2 cellular contexts compared by ENCODE assay signal in genomic region chr12:10967409-10967808, GRCh38.
TF ChIP-seq lines count a peak whose summit lies in the region.

No MANE protein-coding gene starts in this region.

TF ChIP-seq in SK-N-SH, 30 proteins besides CTCF, POLR2A, EP300 and RAD21 (continued from another document):
- TF ChIP-seq PBX3 (IDR thresholded peaks at IDR 0.05) (no peak), GATA2 (CRISPR knock-in tag; IDR thresholded peaks at IDR 0.05) (no peak), RFX5 (IDR thresholded peaks at IDR 0.05; ENCODE audit: low read length) (no peak), ZBTB33 (IDR thresholded peaks at IDR 0.05; ENCODE audit: borderline replicate concordance, low read depth) (no peak), EZH2phosphoT487 (IDR thresholded peaks at IDR 0.05; ENCODE audit: borderline replicate concordance, low read depth) (no peak)

TF ChIP-seq in SK-N-SH treated with all-trans-retinoic acid at 6 μM for 48 hours, 23 proteins besides CTCF, POLR2A, EP300 and RAD21 (continued from another document):
- TF ChIP-seq TSHZ2 (CRISPR knock-in tag; IDR thresholded peaks at IDR 0.05) (no peak), ZNF8 (CRISPR knock-in tag; IDR thresholded peaks at IDR 0.05) (no peak), CSDC2 (CRISPR knock-in tag; IDR thresholded peaks at IDR 0.05) (no peak), ZC3H10 (CRISPR knock-in tag; IDR thresholded peaks at IDR 0.05) (no peak), ZFP3 (CRISPR knock-in tag; IDR thresholded peaks at IDR 0.05) (no peak), ESRRG (CRISPR knock-in tag; IDR thresholded peaks at IDR 0.05) (no peak), ZFP30 (CRISPR knock-in tag; IDR thresholded peaks at IDR 0.05) (no peak), TCF4 (CRISPR knock-in tag; IDR thresholded peaks at IDR 0.05; ENCODE audit: borderline replicate concordance) (no peak), POU6F1 (CRISPR knock-in tag; IDR thresholded peaks at IDR 0.05; ENCODE audit: borderline replicate concordance, low read depth) (no peak), CREB5 (CRISPR knock-in tag; IDR thresholded peaks at IDR 0.05; ENCODE audit: low read depth) (no peak), ZNF565 (CRISPR knock-in tag; conservative IDR thresholded peaks at IDR 0.05; ENCODE audit: low read depth) (no peak), BACH2 (CRISPR knock-in tag; IDR thresholded peaks at IDR 0.05; ENCODE audit: borderline replicate concordance) (no peak), OSR1 (CRISPR knock-in tag; IDR thresholded peaks at IDR 0.05) (no peak), ARNTL (CRISPR knock-in tag; IDR thresholded peaks at IDR 0.05; ENCODE audit: borderline replicate concordance, low read depth) (no peak), GLIS3 (CRISPR knock-in tag; IDR thresholded peaks at IDR 0.05) (no peak), PPARA (CRISPR knock-in tag; IDR thresholded peaks at IDR 0.05; ENCODE audit: borderline replicate concordance) (no peak)
